8 cellular contexts compared by ENCODE assay signal in genomic region chr3:173529062-173529711, GRCh38.
DNase-seq lines count a peak whose midpoint lies in the region; ATAC-seq, FAIRE-seq and TF ChIP-seq lines count a peak whose summit lies in the region.

No MANE protein-coding gene starts in this region.

- DNase-seq in NCI-H1092 treated with DMSO at 0.1 percent for 48 hours (lab: John Stamatoyannopoulos, UW): peak; percentile 8
- DNase-seq in NCI-H1092 (lab: John Stamatoyannopoulos, UW): no peak
- DNase-seq in NB4 (ENCODE audit: low read depth): peak; percentile 48
- DNase-seq in dermis blood vessel endothelial cell: peak; percentile 29
- peak; percentile 4 for DNase-seq in urothelium cell line (ENCODE audit: low spot score)
- no peak for DNase-seq in right cardiac atrium

- H3K27me3 ChIP-seq in right cardiac atrium (ENCODE audit: control insufficient read depth, insufficient read depth): no peaks in the 10 kb centered on the region

- WGBS in right cardiac atrium: 47% methylated on average over 8 of the region's 8 CpGs

- no peak overlapping the region for H3K27ac ChIP-seq in right cardiac atrium (ENCODE audit: low read length)

- H3K9me3 ChIP-seq in right cardiac atrium (ENCODE audit: control insufficient read depth, low read length): no peaks in the 10 kb centered on the region

- peak; percentile 90 for ATAC-seq in HG02588 (IDR thresholded peaks at IDR 0.05; ENCODE audit: unreplicated experiment)
- ATAC-seq in right cardiac atrium: no peak
- no peak for ATAC-seq in activated CD4-positive, CD25-positive, alpha-beta regulatory T cell treated with anti-CD3 and anti-CD28 coated beads, Interleukin-2, amount 50 U/mL, for 24 hours

- TF ChIP-seq POLR2A in NB4 (IDR thresholded peaks at IDR 0.05; ENCODE audit: extremely low read depth, insufficient read length): no peak

- H3K4me3 ChIP-seq in NB4 (ENCODE audit: low read depth, low read length) (no peak overlapping the region), right cardiac atrium (ENCODE audit: low read length) (no peak overlapping the region)

- no peaks in the 10 kb centered on the region for H3K4me1 ChIP-seq in right cardiac atrium (ENCODE audit: control insufficient read depth, insufficient read depth, low read length)

- intact Hi-C loops in right cardiac atrium (cut with DNase I): no loop called here

- no peak for FAIRE-seq in urothelium cell line (lab: Jason Lieb, UNC)

- TF ChIP-seq CTCF in NB4 (IDR thresholded peaks at IDR 0.05; ENCODE audit: low read depth, low read length): peak; percentile 72

Comparison
In these comparisons a context has a peak if more than half of its experiments do, and no peak if none do; other contexts are left out.
1. DNase-seq: peak in NCI-H1092 treated with DMSO at 0.1 percent for 48 hours (single experiment), NB4 (single experiment), dermis blood vessel endothelial cell (single experiment) and urothelium cell line (single experiment); none in NCI-H1092 (single experiment) and right cardiac atrium (0 of 3).